Comparison of ENCODE assay signal across 24 cellular contexts in genomic region chr20:400121-400450, GRCh38. TPM values are rescaled to one million over a fixed set of nuclear protein-coding genes. Genes with fewer than 3 reads are reported as not detected.
DNase-seq lines count a peak whose midpoint lies in the region; ATAC-seq and TF ChIP-seq lines count a peak whose summit lies in the region.
"Had no signal": no experiment of that assay in that cellular context is flagged by ENCODE, and none has a peak within 500 bp of the region (broad histone marks: within the 10 kb centered on the region; RNA-seq: fewer than 3 reads in every experiment).

No MANE protein-coding gene starts in this region.

- H3K4ac ChIP-seq in neuronal stem cell (ENCODE audit: low read length) = no peak overlapping the region

- no peak overlapping the region for H3K18ac ChIP-seq in neuronal stem cell (ENCODE audit: low read length)

- H4K8ac ChIP-seq in neuronal stem cell (ENCODE audit: low read depth, low read length) = no peak overlapping the region

- H4K91ac ChIP-seq in neuronal stem cell (ENCODE audit: low read depth, low read length, poor library complexity) = no peak overlapping the region

- H3K9me3 ChIP-seq in Loucy (ENCODE audit: insufficient read depth, low read depth, low read length) (no peaks in the 10 kb centered on the region), neuronal stem cell (replicated peaks in 1 of 2; ENCODE audit: control insufficient read depth in 2 of 2, insufficient read depth in 1 of 2, low read depth in 1 of 2, low read length in 2 of 2) (peaks cover 0 to 1% of the 10 kb centered on the region in 2 donors), mucosa of descending colon (no peaks in the 10 kb centered on the region)
- H3K9me3 ChIP-seq: tibial artery had no signal

- no CpG with 5 or more reads among the region's 2 CpGs for WGBS in neuronal stem cell (ENCODE audit: extremely low coverage in 2 of 2, insufficient read length in 2 of 2, insufficient replicate concordance in 1 of 2), 2 donors

- POLR2A ChIA-PET in activated naive CD8-positive, alpha-beta T cell treated with anti-CD3 and anti-CD28 coated beads, Interleukin-2, amount 10 ng/mL, durations not matched to agents 7 days and 5 days (lab: Charles Lee) = interaction anchor here (1.0 to 2.3 kb wide), 3 partner anchors 10 to 19 kb away, joined by 3 to 18 read pairs (median 6); partner anchors contain the start of gene TRIB3

- peak overlapping the region; percentile 6 for H3K27ac Mint-ChIP-seq in activated naive CD8-positive, alpha-beta T cell treated with anti-CD3 and anti-CD28 coated beads, Interleukin-2, amount 10 ng/mL, durations not matched to agents 7 days and 5 days
- no peak overlapping the region for H3K27ac Mint-ChIP-seq in activated naive CD8-positive, alpha-beta T cell treated with anti-CD3 and anti-CD28 coated beads, Interleukin-2, amount 50 U/mL, for 24 hours
- peak overlapping the region; percentile 60 for H3K27ac Mint-ChIP-seq in chondrocyte (ENCODE audit: unreplicated experiment)
- H3K27ac Mint-ChIP-seq: activated CD4-positive, alpha-beta memory T cell treated with anti-CD3 and anti-CD28 coated beads for 36 hours; CD4-positive, alpha-beta T cell; memory B cell; stimulated activated effector memory CD8-positive, alpha-beta T cell treated with anti-CD3 and anti-CD28 coated beads, Interleukin-12 subunit alpha, Interleukin-12 subunit beta, amount 100 ng/mL, for 72 hours had no signal

- H3K9me3 Mint-ChIP-seq in activated naive CD8-positive, alpha-beta T cell treated with anti-CD3 and anti-CD28 coated beads, Interleukin-2, amount 10 ng/mL, durations not matched to agents 7 days and 5 days = peaks cover 5% of the 10 kb centered on the region
- H3K9me3 Mint-ChIP-seq in activated naive CD8-positive, alpha-beta T cell treated with anti-CD3 and anti-CD28 coated beads, Interleukin-2, amount 50 U/mL, for 24 hours = no peaks in the 10 kb centered on the region
- H3K9me3 Mint-ChIP-seq in chondrocyte (ENCODE audit: low read depth) = peaks cover 10% of the 10 kb centered on the region
- H3K9me3 Mint-ChIP-seq: activated CD4-positive, alpha-beta memory T cell treated with anti-CD3 and anti-CD28 coated beads for 36 hours; CD4-positive, alpha-beta T cell; central memory CD8-positive, alpha-beta T cell; memory B cell; naive thymus-derived CD8-positive, alpha-beta T cell; stimulated activated effector memory CD8-positive, alpha-beta T cell treated with anti-CD3 and anti-CD28 coated beads, Interleukin-12 subunit alpha, Interleukin-12 subunit beta, amount 100 ng/mL, for 72 hours had no signal

- no peaks in the 10 kb centered on the region for H3K9me2 ChIP-seq in Loucy (replicated peaks; ENCODE audit: low read depth, low read length)

- H3K27ac ChIP-seq in neuronal stem cell (replicated peaks; ENCODE audit: low read length) = no peak overlapping the region
- H3K27ac ChIP-seq: SK-N-MC, tibial artery had no signal

- H2BK12ac ChIP-seq in neuronal stem cell (ENCODE audit: low read length) = no peak overlapping the region

- H3K4me1 ChIP-seq in Loucy (ENCODE audit: insufficient read depth, low read length, poor library complexity, severe bottlenecking) = peaks cover 29% of the 10 kb centered on the region
- peaks cover 9% of the 10 kb centered on the region in 2 donors for H3K4me1 ChIP-seq in neuronal stem cell (ENCODE audit: control insufficient read depth in 2 of 2, insufficient read depth in 1 of 2, low read depth in 1 of 2, low read length in 2 of 2)
- H3K4me1 ChIP-seq in mucosa of descending colon (ENCODE audit: low read depth) = no peaks in the 10 kb centered on the region
- H3K4me1 ChIP-seq: tibial artery had no signal

- H3K4me1 Mint-ChIP-seq in activated naive CD8-positive, alpha-beta T cell treated with anti-CD3 and anti-CD28 coated beads, Interleukin-2, amount 10 ng/mL, durations not matched to agents 7 days and 5 days = peaks cover 20% of the 10 kb centered on the region
- peaks cover 10% of the 10 kb centered on the region for H3K4me1 Mint-ChIP-seq in activated naive CD8-positive, alpha-beta T cell treated with anti-CD3 and anti-CD28 coated beads, Interleukin-2, amount 50 U/mL, for 24 hours
- H3K4me1 Mint-ChIP-seq in chondrocyte (ENCODE audit: low read depth) = peaks cover 19% of the 10 kb centered on the region

- H4K20me1 ChIP-seq in Loucy (ENCODE audit: insufficient read depth, low read length, poor library complexity, severe bottlenecking) = no peaks in the 10 kb centered on the region

- H2BK120ac ChIP-seq in neuronal stem cell (ENCODE audit: low read depth, low read length) = no peak overlapping the region

- H3K4me3 Mint-ChIP-seq in activated naive CD8-positive, alpha-beta T cell treated with anti-CD3 and anti-CD28 coated beads, Interleukin-2, amount 10 ng/mL, durations not matched to agents 7 days and 5 days = no peak overlapping the region
- H3K4me3 Mint-ChIP-seq in activated naive CD8-positive, alpha-beta T cell treated with anti-CD3 and anti-CD28 coated beads, Interleukin-2, amount 50 U/mL, for 24 hours = no peak overlapping the region
- H3K4me3 Mint-ChIP-seq in chondrocyte (ENCODE audit: unreplicated experiment) = no peak overlapping the region
- H3K4me3 Mint-ChIP-seq: activated CD4-positive, alpha-beta memory T cell treated with anti-CD3 and anti-CD28 coated beads for 36 hours; CD4-positive, alpha-beta T cell; central memory CD8-positive, alpha-beta T cell; memory B cell; naive thymus-derived CD8-positive, alpha-beta T cell; stimulated activated effector memory CD8-positive, alpha-beta T cell treated with anti-CD3 and anti-CD28 coated beads, Interleukin-12 subunit alpha, Interleukin-12 subunit beta, amount 100 ng/mL, for 72 hours had no signal

- intact Hi-C loops in mucosa of descending colon (cut with DNase I, micrococcal nuclease) = no loop called here

- H3K36me3 Mint-ChIP-seq in activated naive CD8-positive, alpha-beta T cell treated with anti-CD3 and anti-CD28 coated beads, Interleukin-2, amount 10 ng/mL, durations not matched to agents 7 days and 5 days = peaks cover 19% of the 10 kb centered on the region
- peaks cover 21% of the 10 kb centered on the region for H3K36me3 Mint-ChIP-seq in activated naive CD8-positive, alpha-beta T cell treated with anti-CD3 and anti-CD28 coated beads, Interleukin-2, amount 50 U/mL, for 24 hours (ENCODE audit: low read depth)
- H3K36me3 Mint-ChIP-seq in chondrocyte (ENCODE audit: low read depth) = peaks cover 14% of the 10 kb centered on the region

- H3K9ac ChIP-seq in Loucy (ENCODE audit: low read depth, low read length, poor library complexity, severe bottlenecking) (no peak overlapping the region), neuronal stem cell (ENCODE audit: low read depth, low read length, poor library complexity) (no peak overlapping the region)

- no peaks in the 10 kb centered on the region for H3K27me3 Mint-ChIP-seq in activated naive CD8-positive, alpha-beta T cell treated with anti-CD3 and anti-CD28 coated beads, Interleukin-2, amount 10 ng/mL, durations not matched to agents 7 days and 5 days
- no peaks in the 10 kb centered on the region for H3K27me3 Mint-ChIP-seq in activated naive CD8-positive, alpha-beta T cell treated with anti-CD3 and anti-CD28 coated beads, Interleukin-2, amount 50 U/mL, for 24 hours
- no peaks in the 10 kb centered on the region for H3K27me3 Mint-ChIP-seq in chondrocyte (ENCODE audit: low read depth)
- H3K27me3 Mint-ChIP-seq: activated CD4-positive, alpha-beta memory T cell treated with anti-CD3 and anti-CD28 coated beads for 36 hours; CD4-positive, alpha-beta T cell; central memory CD8-positive, alpha-beta T cell; memory B cell; naive thymus-derived CD8-positive, alpha-beta T cell had no signal

- no peak for ATAC-seq in activated naive CD8-positive, alpha-beta T cell treated with anti-CD3 and anti-CD28 coated beads, Interleukin-2, amount 10 ng/mL, durations not matched to agents 7 days and 5 days (ENCODE audit: low read depth)
- ATAC-seq in activated naive CD8-positive, alpha-beta T cell treated with anti-CD3 and anti-CD28 coated beads, Interleukin-2, amount 50 U/mL, for 24 hours = no peak
- ATAC-seq in mucosa of descending colon = no peak
- ATAC-seq: naive thymus-derived CD8-positive, alpha-beta T cell had no signal

- no peak overlapping the region; the same call in 1 of the 2 replicates for H2AFZ ChIP-seq in Loucy (ENCODE audit: low read length)
- peak overlapping the region; percentile 80 for H2AFZ ChIP-seq in neuronal stem cell (ENCODE audit: low read length)

- H2AK5ac ChIP-seq in neuronal stem cell (ENCODE audit: low read depth, low read length) = no peak overlapping the region

- TF ChIP-seq CTCF in Loucy (conservative IDR thresholded peaks at IDR 0.05; ENCODE audit: low read length) (no peak), chondrocyte (IDR thresholded peaks at IDR 0.05) (no peak), mucosa of descending colon (IDR thresholded peaks at IDR 0.05) (no peak)

- no peaks in the 10 kb centered on the region for H3F3A ChIP-seq in Loucy (ENCODE audit: low read depth)

- no peak overlapping the region for H3K14ac ChIP-seq in neuronal stem cell (ENCODE audit: low read length)

- no peaks in the 10 kb centered on the region for H3K27me3 ChIP-seq in Loucy (ENCODE audit: insufficient read depth, low read length, poor library complexity, severe bottlenecking)
- H3K27me3 ChIP-seq in neuronal stem cell (ENCODE audit: control insufficient read depth in 3 of 3, insufficient read depth in 3 of 3, low read depth in 1 of 3, low read length in 3 of 3) = no peaks in the 10 kb centered on the region
- H3K27me3 ChIP-seq: tibial artery had no signal

- no peak overlapping the region for H2BK5ac ChIP-seq in neuronal stem cell (ENCODE audit: low read length)

- H2BK15ac ChIP-seq in neuronal stem cell (ENCODE audit: low read length) = no peak overlapping the region

- H3K4me2 ChIP-seq in Loucy (ENCODE audit: low read depth, low read length, poor library complexity, severe bottlenecking) = peak overlapping the region; percentile 21
- no peak overlapping the region for H3K4me2 ChIP-seq in neuronal stem cell (ENCODE audit: insufficient read depth, low read length, poor library complexity, severe bottlenecking)

- peaks cover 29% of the 10 kb centered on the region; the same call in 1 of the 2 replicates for H3K36me3 ChIP-seq in Loucy (ENCODE audit: insufficient read depth, low read length)
- peaks cover 5 to 25% of the 10 kb centered on the region in 2 donors for H3K36me3 ChIP-seq in neuronal stem cell (replicated peaks in 1 of 2; ENCODE audit: control insufficient read depth in 2 of 2, insufficient read depth in 2 of 2, low read length in 2 of 2)
- no peaks in the 10 kb centered on the region for H3K36me3 ChIP-seq in mucosa of descending colon (ENCODE audit: low read depth)

- no peak for DNase-seq in activated naive CD8-positive, alpha-beta T cell treated with anti-CD3 and anti-CD28 coated beads, Interleukin-2, amount 10 ng/mL, durations not matched to agents 7 days and 5 days
- DNase-seq in activated naive CD8-positive, alpha-beta T cell treated with anti-CD3 and anti-CD28 coated beads, Interleukin-2, amount 50 U/mL, for 24 hours = no peak
- DNase-seq in chondrocyte (ENCODE audit: low spot score) (no peak), neuronal stem cell (ENCODE audit: low spot score) (no peak), DMS153 treated with DMSO at 0.1 percent for 48 hours (lab: John Stamatoyannopoulos, UW; ENCODE audit: unreplicated experiment) (no peak), mucosa of descending colon (no peak)
- no peak for DNase-seq in NK-92 treated with Interleukin-12 subunit alpha and Interleukin-12 subunit beta, amount 100 ng/mL, for 24 hours (lab: John Stamatoyannopoulos, UW)
- DNase-seq: activated CD4-positive, alpha-beta memory T cell treated with anti-CD3 and anti-CD28 coated beads for 36 hours; activated CD4-positive, CD25-positive, alpha-beta regulatory T cell; activated gamma-delta T cell treated with Interleukin-2 at 50 U/mL for 16 hours; CD4-positive, alpha-beta T cell; islet precursor cell; naive thymus-derived CD8-positive, alpha-beta T cell; NCI-H1048; NCI-H2029; NCI-H510A; T-helper 9 cell had no signal

- peaks cover 2% of the 10 kb centered on the region for H3K79me1 ChIP-seq in neuronal stem cell (ENCODE audit: low read depth, low read length)

- H3K4me3 ChIP-seq in Loucy (ENCODE audit: low read length, poor library complexity, severe bottlenecking) = no peak overlapping the region
- no peak overlapping the region for H3K4me3 ChIP-seq in neuronal stem cell (ENCODE audit: low read length in 2 of 2)
- H3K4me3 ChIP-seq in mucosa of descending colon = no peak overlapping the region
- H3K4me3 ChIP-seq: GM12878, SK-N-MC, tibial artery had no signal

- H3K23ac ChIP-seq in neuronal stem cell (ENCODE audit: low read depth, low read length, poor library complexity) = no peak overlapping the region

- H3K79me2 ChIP-seq in Loucy (ENCODE audit: insufficient read depth, low read length) = no peaks in the 10 kb centered on the region

RNA-seq across cellular contexts. Expression of gene RBCK1, which starts 8.0 kb away (rescaled TPM):
- 100 to 1,000 TPM; 156 to 179 TPM for total RNA-seq in activated naive CD8-positive, alpha-beta T cell treated with anti-CD3 and anti-CD28 coated beads, Interleukin-2, amount 10 ng/mL, durations not matched to agents 7 days and 5 days
- total RNA-seq in chondrocyte = 84.1 to 95.5 TPM (median 94.3 TPM) in 3 replicates
- 33.0 TPM for polyA plus RNA-seq in neuronal stem cell (2013, experiment 1 of 2)
- 31.6 TPM for polyA plus RNA-seq in neuronal stem cell (2013, experiment 2 of 2)
- 100 to 1,000 TPM in 2 of 3 donors, 10 to 100 TPM in 1; 97.5 to 124 (median 117) TPM for total RNA-seq in mucosa of descending colon

RNA-seq across cellular contexts. Expression of gene TRIB3, which starts 19.5 kb away (rescaled TPM):
- total RNA-seq in activated naive CD8-positive, alpha-beta T cell treated with anti-CD3 and anti-CD28 coated beads, Interleukin-2, amount 10 ng/mL, durations not matched to agents 7 days and 5 days = 10 to 100 TPM; 24.2 to 26.1 TPM
- total RNA-seq in chondrocyte (7.0 to 141 TPM (median 137 TPM) in 3 replicates), mucosa of descending colon (1 to 10 TPM; 1.4 to 7.4 (median 3.4) TPM)
- polyA plus RNA-seq in neuronal stem cell (2013, experiment 1 of 2) = 5.1 TPM
- 4.6 TPM for polyA plus RNA-seq in neuronal stem cell (2013, experiment 2 of 2)

RNA-seq across cellular contexts. Expression of gene NRSN2, which starts 53.2 kb away (rescaled TPM):
- 1 to 10 TPM; 3.6 to 3.7 TPM for total RNA-seq in activated naive CD8-positive, alpha-beta T cell treated with anti-CD3 and anti-CD28 coated beads, Interleukin-2, amount 10 ng/mL, durations not matched to agents 7 days and 5 days
- 72.1 to 77.1 TPM (median 73.2 TPM) in 3 replicates for total RNA-seq in chondrocyte
- polyA plus RNA-seq in neuronal stem cell (2013, experiment 1 of 2) = 27.7 TPM
- 26.1 TPM for polyA plus RNA-seq in neuronal stem cell (2013, experiment 2 of 2)
- 10 to 100 TPM in 2 of 3 donors, 1 to 10 TPM in 1; 8.7 to 21.1 (median 13.1) TPM for total RNA-seq in mucosa of descending colon
